19 cellular contexts compared by ENCODE assay signal in the genomic region with DNA sequence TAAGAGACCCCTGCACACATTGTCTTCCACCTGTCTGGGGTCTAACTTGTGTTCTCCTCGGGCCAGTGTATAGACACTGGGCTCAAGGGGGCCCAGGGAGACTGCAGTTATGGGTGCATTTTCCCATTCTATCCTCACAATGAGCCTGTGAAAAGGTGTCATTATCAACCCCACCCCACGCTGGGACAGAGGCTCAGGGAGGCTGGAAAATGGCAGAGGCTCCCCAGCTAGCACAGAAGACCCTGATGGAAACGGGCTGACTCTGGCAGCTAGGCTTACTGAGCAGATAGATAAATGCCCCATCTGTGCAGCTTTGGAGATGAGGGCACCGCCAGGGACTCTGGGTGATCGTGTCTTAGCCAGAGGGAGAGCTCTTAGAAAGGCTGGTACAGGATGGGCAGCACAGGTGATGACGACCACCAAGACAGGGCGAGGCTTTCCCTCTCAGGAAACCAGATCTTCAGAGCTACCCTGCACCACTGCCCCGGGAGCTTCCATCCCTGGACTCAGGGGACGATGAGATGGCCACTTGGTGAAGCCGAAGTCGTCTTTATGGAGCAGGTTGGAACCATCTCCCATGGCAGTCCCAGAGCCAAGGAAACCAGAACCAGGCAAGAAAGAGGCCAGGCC. TPM values are rescaled to one million over a fixed set of nuclear protein-coding genes. Genes with fewer than 3 reads are reported as not detected.
DNase-seq lines count a peak whose midpoint lies in the region; ATAC-seq and TF ChIP-seq lines count a peak whose summit lies in the region.
"Had no signal": no experiment of that assay in that cellular context is flagged by ENCODE, and none has a peak within 500 bp of the region (broad histone marks: within the 10 kb centered on the region; RNA-seq: fewer than 3 reads in every experiment).

No MANE protein-coding gene starts in this region.

- H3K9me3 ChIP-seq in PC-3 (ENCODE audit: low read length): no peaks in the 10 kb centered on the region
- H3K9me3 ChIP-seq in gastroesophageal sphincter: no peaks in the 10 kb centered on the region
- no peaks in the 10 kb centered on the region for H3K9me3 ChIP-seq in gastrocnemius medialis
- no peaks in the 10 kb centered on the region for H3K9me3 ChIP-seq in CD8-positive, alpha-beta T cell (ENCODE audit: low read length)
- H3K9me3 ChIP-seq in Caco-2: peaks cover 5% of the 10 kb centered on the region; the same call in 1 of the 2 replicates
- H3K9me3 ChIP-seq: adrenal gland, left ventricle myocardium inferior, uterus had no signal

- no peak for DNase-seq in PC-3
- DNase-seq in gastrocnemius medialis: no peak
- no peak for DNase-seq in CD8-positive, alpha-beta T cell
- no peak for DNase-seq in Caco-2
- DNase-seq: activated CD4-positive, alpha-beta T cell treated with anti-CD3 and anti-CD28 coated beads, Interleukin-2, amount 10 ng/mL, durations not matched to agents 7 days and 5 days; activated T-cell treated with anti-CD3 and anti-CD28 coated beads, Interleukin-2, amount 50 U/mL, for 72 hours; cerebellar nuclear complex; Karpas-422; uterus had no signal

- POLR2A ChIA-PET in PC-3 (lab: Charles Lee; ENCODE audit: unreplicated experiment): interaction anchor here (0.6 to 0.9 kb wide), 4 partner anchors 46 to 133 kb away, joined by 3 to 6 read pairs (median 4); no protein-coding TSS in a partner anchor
- POLR2A ChIA-PET in CD8-positive, alpha-beta T cell (lab: Charles Lee): no interaction called here
- POLR2A ChIA-PET in Caco-2 (lab: Charles Lee): no interaction called here

- TF ChIP-seq CTCF in C4-2B (conservative IDR thresholded peaks at IDR 0.05) (no peak), PC-3 (conservative IDR thresholded peaks at IDR 0.05; ENCODE audit: low read depth, low read length) (no peak), gastroesophageal sphincter (IDR thresholded peaks at IDR 0.05) (no peak), gastrocnemius medialis (IDR thresholded peaks at IDR 0.05 in 4 of 5, conservative IDR thresholded peaks at IDR 0.05 in 1 of 5) (no peak), Caco-2 (IDR thresholded peaks at IDR 0.05; ENCODE audit: insufficient read depth in 1 of 2, low read depth in 1 of 2, low read length in 1 of 2, severe bottlenecking in 1 of 2, unreplicated experiment in 1 of 2) (no peak)
- no peak for TF ChIP-seq CTCF in CD8-positive, alpha-beta T cell (IDR thresholded peaks at IDR 0.05)

- H2AFZ ChIP-seq in PC-3 (ENCODE audit: low read length): 0 out of 2 replicates have a peak overlapping the region, but pooled peaks have one; percentile 18

- H3K9ac ChIP-seq in PC-3 (ENCODE audit: low read length): peak overlapping the region; percentile 87

- ATAC-seq in PC-3: no peak
- peak; percentile 5 for ATAC-seq in gastroesophageal sphincter
- no peak for ATAC-seq in gastrocnemius medialis
- ATAC-seq in CD8-positive, alpha-beta T cell: no peak
- no peak for ATAC-seq in HG03460 (IDR thresholded peaks at IDR 0.05; ENCODE audit: unreplicated experiment)
- ATAC-seq in GM21526 (IDR thresholded peaks at IDR 0.05; ENCODE audit: low FRiP score, unreplicated experiment): no peak
- ATAC-seq: activated T-cell treated with anti-CD3 and anti-CD28 coated beads, Interleukin-2, amount 50 U/mL, for 72 hours had no signal

- peaks cover 9% of the 10 kb centered on the region for H3K27me3 Mint-ChIP-seq in CD8-positive, alpha-beta T cell (ENCODE audit: low read depth)
- H3K27me3 Mint-ChIP-seq in Caco-2 (ENCODE audit: insufficient read depth, unreplicated experiment): no peaks in the 10 kb centered on the region

- H3F3A ChIP-seq in PC-3 (ENCODE audit: low read length, unreplicated experiment): no peaks in the 10 kb centered on the region

- H3K27ac ChIP-seq in C4-2B (peak overlapping the region; percentile 82), PC-3 (ENCODE audit: low read length) (peak overlapping the region; percentile 99), gastroesophageal sphincter (peak overlapping the region in 3 of 4 donors; percentile 75 to 84 (median 76)), gastrocnemius medialis (peak overlapping the region; percentile 73 to 82 (median 74))
- no peak overlapping the region for H3K27ac ChIP-seq in CD8-positive, alpha-beta T cell (ENCODE audit: low read depth, low read length)
- H3K27ac ChIP-seq: HL-60, SK-N-MC had no signal

- BruUV-seq in PC-3 (replicated peaks; lab: Mats Ljungman, UMichigan) (no TSS peak), Caco-2 (replicated peaks; lab: Mats Ljungman, UMichigan) (no TSS peak)

- H4K20me1 ChIP-seq in PC-3 (ENCODE audit: low read length): no peaks in the 10 kb centered on the region

- H3K9me3 Mint-ChIP-seq in CD8-positive, alpha-beta T cell: no peaks in the 10 kb centered on the region
- no peaks in the 10 kb centered on the region for H3K9me3 Mint-ChIP-seq in Caco-2 (ENCODE audit: unreplicated experiment)

- H3K36me3 Mint-ChIP-seq in CD8-positive, alpha-beta T cell: no peaks in the 10 kb centered on the region
- H3K36me3 Mint-ChIP-seq in Caco-2 (ENCODE audit: insufficient read depth, unreplicated experiment): no peaks in the 10 kb centered on the region

- H3K27ac Mint-ChIP-seq in CD8-positive, alpha-beta T cell: no peak overlapping the region
- no peak overlapping the region for H3K27ac Mint-ChIP-seq in Caco-2 (ENCODE audit: unreplicated experiment)
- H3K27ac Mint-ChIP-seq: activated T-cell treated with anti-CD3 and anti-CD28 coated beads, Interleukin-2, amount 50 U/mL, for 72 hours had no signal

- H3K4me1 Mint-ChIP-seq in CD8-positive, alpha-beta T cell (ENCODE audit: low read depth): peaks cover 3% of the 10 kb centered on the region
- no peaks in the 10 kb centered on the region for H3K4me1 Mint-ChIP-seq in Caco-2 (ENCODE audit: low read depth, unreplicated experiment)

- peaks cover 37% of the 10 kb centered on the region for H3K4me1 ChIP-seq in PC-3 (ENCODE audit: insufficient read depth, low read length)
- H3K4me1 ChIP-seq in gastroesophageal sphincter: peaks cover 5 to 49% (median 27%) of the 10 kb centered on the region in 3 donors
- peaks cover 36 to 45% of the 10 kb centered on the region in 2 donors for H3K4me1 ChIP-seq in gastrocnemius medialis
- peaks cover 16% of the 10 kb centered on the region for H3K4me1 ChIP-seq in CD8-positive, alpha-beta T cell (ENCODE audit: insufficient read depth, low read length)
- H3K4me1 ChIP-seq in Caco-2: no peaks in the 10 kb centered on the region

- intact Hi-C loops in PC-3 (cut with micrococcal nuclease) (loop anchor here (1.0 to 2.0 kb wide), 3 partner anchors 45 to 103 kb away; no protein-coding TSS in a partner anchor), gastrocnemius medialis (cut with DNase I; ENCODE audit: low total_unique reads) (loop anchor here (5.0 kb wide), 2 partner anchors 154 to 236 kb away; no protein-coding TSS in a partner anchor), Caco-2 (cut with micrococcal nuclease; ENCODE audit: unreplicated experiment) (no loop called here)
- intact Hi-C loops in CD8-positive, alpha-beta T cell (cut with DNase I, micrococcal nuclease): loop anchor here in 1 of 2 experiments (10.0 kb wide), 1 partner anchor 203 kb away; no protein-coding TSS in a partner anchor

- no peaks in the 10 kb centered on the region for H3K79me2 ChIP-seq in PC-3 (ENCODE audit: low read length)

- H3K27me3 ChIP-seq in PC-3 (ENCODE audit: low read length) (no peaks in the 10 kb centered on the region), gastroesophageal sphincter (no peaks in the 10 kb centered on the region), gastrocnemius medialis (no peaks in the 10 kb centered on the region), Caco-2 (replicated peaks; ENCODE audit: control insufficient read depth, insufficient read depth, low read length) (no peaks in the 10 kb centered on the region)
- H3K27me3 ChIP-seq in CD8-positive, alpha-beta T cell (ENCODE audit: insufficient read depth, low read length): no peaks in the 10 kb centered on the region
- H3K27me3 ChIP-seq: adrenal gland, foreskin keratinocyte, uterus had no signal

- CTCF ChIA-PET in PC-3 (lab: Charles Lee) (interaction anchor here (0.6 to 0.9 kb wide), 2 partner anchors 126 to 237 kb away, joined by 3 read pairs; no protein-coding TSS in a partner anchor), Caco-2 (lab: Charles Lee) (no interaction called here)
- CTCF ChIA-PET in CD8-positive, alpha-beta T cell (lab: Charles Lee): no interaction called here

- 60% methylated on average over 1 of the region's 11 CpGs; no CpG with 5 or more reads in 1 of the 2 donors for WGBS in gastroesophageal sphincter (ENCODE audit: low coverage in 1 of 2), 2 donors

- TF ChIP-seq POLR2A in gastroesophageal sphincter (IDR thresholded peaks at IDR 0.05): no peak
- no peak for TF ChIP-seq POLR2A in gastrocnemius medialis (IDR thresholded peaks at IDR 0.05)

- H3K9me2 ChIP-seq in PC-3 (replicated peaks; ENCODE audit: low read length): no peaks in the 10 kb centered on the region

- H3K4me3 ChIP-seq in PC-3 (ENCODE audit: low read length) (no peak overlapping the region), gastroesophageal sphincter (no peak overlapping the region), gastrocnemius medialis (no peak overlapping the region), Caco-2 (ENCODE audit: low read depth, low read length) (no peak overlapping the region)
- no peak overlapping the region for H3K4me3 ChIP-seq in CD8-positive, alpha-beta T cell (ENCODE audit: low read depth, low read length)
- H3K4me3 ChIP-seq: adrenal gland, SK-N-MC, skin epidermis, uterus had no signal

- H3K4me2 ChIP-seq in PC-3 (ENCODE audit: low read length): peak overlapping the region; percentile 84

- H3K36me3 ChIP-seq in PC-3 (ENCODE audit: low read depth, low read length) (no peaks in the 10 kb centered on the region), gastroesophageal sphincter (no peaks in the 10 kb centered on the region), gastrocnemius medialis (no peaks in the 10 kb centered on the region), Caco-2 (ENCODE audit: control insufficient read depth, insufficient read depth, low read length) (no peaks in the 10 kb centered on the region)
- no peaks in the 10 kb centered on the region for H3K36me3 ChIP-seq in CD8-positive, alpha-beta T cell (ENCODE audit: insufficient read depth, low read length)
- H3K36me3 ChIP-seq: adrenal gland, left ventricle myocardium inferior, uterus had no signal

- H3K4me3 Mint-ChIP-seq in CD8-positive, alpha-beta T cell: no peak overlapping the region
- no peak overlapping the region for H3K4me3 Mint-ChIP-seq in Caco-2 (ENCODE audit: unreplicated experiment)
- H3K4me3 Mint-ChIP-seq: activated CD4-positive, alpha-beta T cell treated with anti-CD3 and anti-CD28 coated beads, Interleukin-2, amount 10 ng/mL, durations not matched to agents 7 days and 5 days; activated T-cell treated with anti-CD3 and anti-CD28 coated beads, Interleukin-2, amount 50 U/mL, for 72 hours had no signal

- in situ Hi-C loops in gastrocnemius medialis (cut with MboI; ENCODE audit: low sequenced_read_pairs in 4 of 4): loop anchor here in 1 of 4 donors (10.0 kb wide), 1 partner anchor 47 kb away; no protein-coding TSS in a partner anchor

- TF ChIP-seq EP300 in gastroesophageal sphincter (IDR thresholded peaks at IDR 0.05): no peak

RNA-seq across cellular contexts. Expression of a gene that starts 58.2 kb away (rescaled TPM):
- total RNA-seq in PC-3 (2014; rRNA removed) (16.4 and 17.1 TPM in 2 replicates), gastroesophageal sphincter (10 to 100 TPM; 63.5 to 87.5 (median 74.3) TPM), gastrocnemius medialis (10 to 100 TPM in 3 of 4 donors, 1 to 10 TPM in 1; 9.0 to 32.2 (median 20.3) TPM), Caco-2 (2022) (26.1 and 26.7 TPM in 2 replicates)
- total RNA-seq in CD8-positive, alpha-beta T cell: under 1 TPM; 0.19 to 0.33 TPM
- total RNA-seq: activated CD4-positive, alpha-beta T cell treated with anti-CD3 and anti-CD28 coated beads, Interleukin-2, amount 10 ng/mL, durations not matched to agents 7 days and 5 days had no signal

Comparison
In these comparisons a context has a peak if more than half of its experiments do, and no peak if none do; other contexts are left out.
1. RNA of a gene that starts 58.2 kb away (total RNA-seq): 63.5 to 87.5 TPM in gastroesophageal sphincter, 9.0 to 32.2 TPM in gastrocnemius medialis, 26.1 to 26.7 TPM in Caco-2 and 16.4 to 17.1 TPM in PC-3; 0.19 to 0.33 TPM in CD8-positive, alpha-beta T cell; every median in the first group is over 4 times any median in the second.